30 cellular contexts compared by ENCODE assay signal in genomic region chr1:218402771-218403110, GRCh38. TPM values are rescaled to one million over a fixed set of nuclear protein-coding genes. Genes with fewer than 3 reads are reported as not detected.
DNase-seq lines count a peak whose midpoint lies in the region; ATAC-seq and TF ChIP-seq lines count a peak whose summit lies in the region.
"Had no signal": no experiment of that assay in that cellular context is flagged by ENCODE, and none has a peak within 500 bp of the region (broad histone marks: within the 10 kb centered on the region; RNA-seq: fewer than 3 reads in every experiment).

No MANE protein-coding gene starts in this region.

- no peak for TF ChIP-seq CTCF in gastrocnemius medialis (IDR thresholded peaks at IDR 0.05 in 4 of 5, conservative IDR thresholded peaks at IDR 0.05 in 1 of 5)
- no peak for TF ChIP-seq CTCF in CD14-positive monocyte (IDR thresholded peaks at IDR 0.05)

- peaks cover 16% of the 10 kb centered on the region for H3K4me1 ChIP-seq in mesodermal cell (ENCODE audit: control insufficient read depth, insufficient read depth, low read length, poor library complexity, severe bottlenecking)
- H3K4me1 ChIP-seq in gastrocnemius medialis: peaks cover 16 to 17% of the 10 kb centered on the region in 2 donors
- H3K4me1 ChIP-seq: SJSA1, spleen had no signal

- no peaks in the 10 kb centered on the region for H3K36me3 Mint-ChIP-seq in CD14-positive monocyte
- H3K36me3 Mint-ChIP-seq: activated naive CD8-positive, alpha-beta T cell treated with anti-CD3 and anti-CD28 coated beads, Interleukin-2, amount 10 ng/mL, durations not matched to agents 7 days and 5 days; T-cell had no signal

- no peak overlapping the region for H3K4me3 ChIP-seq in mesodermal cell (ENCODE audit: extremely low read depth, insufficient read depth, low read length, poor library complexity, severe bottlenecking)
- no peak overlapping the region for H3K4me3 ChIP-seq in gastrocnemius medialis
- H3K4me3 ChIP-seq: A549, GM12878, SJSA1, spleen, thoracic aorta, vagina had no signal

- H3K36me3 ChIP-seq in mesodermal cell (ENCODE audit: control insufficient read depth, insufficient read depth, low read length) (peaks cover 71% of the 10 kb centered on the region), gastrocnemius medialis (peaks cover 0 to 5% of the 10 kb centered on the region in 2 donors)
- H3K36me3 ChIP-seq: neutrophil, SJSA1, spleen, thoracic aorta, vagina had no signal

- H3K9me3 Mint-ChIP-seq in CD14-positive monocyte: peaks cover 0 to 9% (median 2%) of the 10 kb centered on the region in 7 donors
- H3K9me3 Mint-ChIP-seq: activated CD4-positive, alpha-beta memory T cell treated with anti-CD3 and anti-CD28 coated beads, Interleukin-2, amount 10 ng/mL, durations not matched to agents 7 days and 5 days; activated naive CD8-positive, alpha-beta T cell treated with anti-CD3 and anti-CD28 coated beads, Interleukin-2, amount 10 ng/mL, durations not matched to agents 7 days and 5 days; T-cell had no signal

- no peaks in the 10 kb centered on the region for H3K4me1 Mint-ChIP-seq in CD14-positive monocyte
- H3K4me1 Mint-ChIP-seq: activated CD4-positive, alpha-beta memory T cell treated with anti-CD3 and anti-CD28 coated beads, Interleukin-2, amount 10 ng/mL, durations not matched to agents 7 days and 5 days; activated naive CD8-positive, alpha-beta T cell treated with anti-CD3 and anti-CD28 coated beads, Interleukin-2, amount 10 ng/mL, durations not matched to agents 7 days and 5 days; B cell; T-cell had no signal

- no peak overlapping the region for H3K4me3 Mint-ChIP-seq in CD14-positive monocyte
- H3K4me3 Mint-ChIP-seq: activated CD4-positive, alpha-beta memory T cell treated with anti-CD3 and anti-CD28 coated beads, Interleukin-2, amount 10 ng/mL, durations not matched to agents 7 days and 5 days; activated naive CD8-positive, alpha-beta T cell treated with anti-CD3 and anti-CD28 coated beads, Interleukin-2, amount 10 ng/mL, durations not matched to agents 7 days and 5 days; B cell; HFFc6; T-cell had no signal

- peak overlapping the region; percentile 58 for H3K27ac ChIP-seq in mesodermal cell (ENCODE audit: low read depth, low read length, severe bottlenecking)
- H3K27ac ChIP-seq in gastrocnemius medialis: peak overlapping the region in 3 of 4 donors; percentile 41 to 51 (median 44)
- H3K27ac ChIP-seq: neutrophil, SJSA1, spleen, thoracic aorta, vagina had no signal

- peak; percentile 39 to 42 for ATAC-seq in gastrocnemius medialis
- no peak for ATAC-seq in Right ventricle myocardium superior (ENCODE audit: poor library complexity)
- ATAC-seq: A549, GM12878, T-cell had no signal

- DNase-seq in NCI-H748 (lab: John Stamatoyannopoulos, UW; ENCODE audit: unreplicated experiment) (peak; percentile 93), NCI-H748 treated with DMSO at 0.1 percent for 48 hours (lab: John Stamatoyannopoulos, UW) (no peak), NCI-H69 (lab: John Stamatoyannopoulos, UW) (peak; percentile 95), gastrocnemius medialis (no peak), CD14-positive monocyte (ENCODE audit: low spot score) (no peak), globus pallidus (ENCODE audit: low spot score) (no peak), Right ventricle myocardium superior (no peak)
- DNase-seq: activated CD4-positive, alpha-beta memory T cell treated with anti-CD3 and anti-CD28 coated beads, Interleukin-2, amount 10 ng/mL, durations not matched to agents 7 days and 5 days; activated CD4-positive, CD25-positive, alpha-beta regulatory T cell treated with anti-CD3 and anti-CD28 coated beads, Interleukin-2, amount 50 U/mL, for 72 hours; activated effector memory CD4-positive, alpha-beta T cell treated with Interleukin-2 at 50 U/mL for 16 hours; activated naive CD8-positive, alpha-beta T cell treated with anti-CD3 and anti-CD28 coated beads, Interleukin-2, amount 10 ng/mL, durations not matched to agents 7 days and 5 days; central memory CD4-positive, alpha-beta T cell; dermis blood vessel endothelial cell; DND-41; HFFc6; KG1; NCI-H226; NCI-H82; spleen; stimulated activated CD4-positive, alpha-beta T cell treated with anti-CD3 and anti-CD28 coated beads, Interleukin-4, amount 100 ng/mL, for 24 hours; stimulated activated naive CD4-positive, alpha-beta T cell treated with Interleukin-2 at 50 U/mL for 16 hours; T-cell had no signal

- H3K9me3 ChIP-seq in mesodermal cell (ENCODE audit: control insufficient read depth, low read length) (peaks cover 15% of the 10 kb centered on the region), gastrocnemius medialis (no peaks in the 10 kb centered on the region)
- H3K9me3 ChIP-seq: neutrophil, SJSA1, spleen, thoracic aorta, vagina had no signal

- H3K27me3 ChIP-seq in gastrocnemius medialis: no peaks in the 10 kb centered on the region
- H3K27me3 ChIP-seq: neutrophil, SJSA1, spleen, vagina had no signal

- in situ Hi-C loops in gastrocnemius medialis (cut with MboI; ENCODE audit: low sequenced_read_pairs in 4 of 4): no loop called here

- TF ChIP-seq POLR2A in gastrocnemius medialis (IDR thresholded peaks at IDR 0.05): no peak

- intact Hi-C loops in gastrocnemius medialis (cut with DNase I; ENCODE audit: low total_unique reads): no loop called here
- intact Hi-C loops in CD14-positive monocyte (cut with micrococcal nuclease): no loop called here
- intact Hi-C loops in Right ventricle myocardium superior (cut with DNase I): no loop called here

- H3K27ac Mint-ChIP-seq in CD14-positive monocyte: no peak overlapping the region
- H3K27ac Mint-ChIP-seq: activated CD4-positive, alpha-beta memory T cell treated with anti-CD3 and anti-CD28 coated beads, Interleukin-2, amount 10 ng/mL, durations not matched to agents 7 days and 5 days; activated naive CD8-positive, alpha-beta T cell treated with anti-CD3 and anti-CD28 coated beads, Interleukin-2, amount 10 ng/mL, durations not matched to agents 7 days and 5 days; B cell; HFFc6; T-cell had no signal

- peaks cover 1 to 12% (median 5%) of the 10 kb centered on the region in 3 donors for H3K27me3 Mint-ChIP-seq in CD14-positive monocyte (ENCODE audit: low read depth in 3 of 3)
- H3K27me3 Mint-ChIP-seq: activated CD4-positive, alpha-beta memory T cell treated with anti-CD3 and anti-CD28 coated beads, Interleukin-2, amount 10 ng/mL, durations not matched to agents 7 days and 5 days had no signal

- WGBS in mesodermal cell (ENCODE audit: insufficient coverage in 2 of 2), 2 experiments: 71 to 80% methylated on average over 7 of the region's 7 CpGs

RNA-seq across cellular contexts. Expression of gene TGFB2, which starts 57.6 kb away (rescaled TPM):
- polyA plus RNA-seq in mesodermal cell (2013, experiment 1 of 2): 74.9 TPM
- 66.7 TPM for polyA plus RNA-seq in mesodermal cell (2013, experiment 2 of 2)
- total RNA-seq in gastrocnemius medialis (1 to 10 TPM in 1 of 4 donors, under 1 TPM in 3; 0.56 to 2.3 (median 0.86) TPM), Right ventricle myocardium superior (1.5 TPM)
- polyA plus RNA-seq in CD14-positive monocyte: not detected
- total RNA-seq: activated CD4-positive, alpha-beta memory T cell treated with anti-CD3 and anti-CD28 coated beads, Interleukin-2, amount 10 ng/mL, durations not matched to agents 7 days and 5 days; activated naive CD8-positive, alpha-beta T cell treated with anti-CD3 and anti-CD28 coated beads, Interleukin-2, amount 10 ng/mL, durations not matched to agents 7 days and 5 days had no signal

Comparison
In these comparisons a context has a peak if more than half of its experiments do, and no peak if none do; other contexts are left out.
1. DNase-seq: peak in NCI-H748 (single experiment) and NCI-H69 (single experiment); none in NCI-H748 treated with DMSO at 0.1 percent for 48 hours (single experiment), gastrocnemius medialis (0 of 2), CD14-positive monocyte (single experiment), globus pallidus (single experiment) and Right ventricle myocardium superior (single experiment).